Comparison of ENCODE assay signal across 1 cellular context in the genomic region with DNA sequence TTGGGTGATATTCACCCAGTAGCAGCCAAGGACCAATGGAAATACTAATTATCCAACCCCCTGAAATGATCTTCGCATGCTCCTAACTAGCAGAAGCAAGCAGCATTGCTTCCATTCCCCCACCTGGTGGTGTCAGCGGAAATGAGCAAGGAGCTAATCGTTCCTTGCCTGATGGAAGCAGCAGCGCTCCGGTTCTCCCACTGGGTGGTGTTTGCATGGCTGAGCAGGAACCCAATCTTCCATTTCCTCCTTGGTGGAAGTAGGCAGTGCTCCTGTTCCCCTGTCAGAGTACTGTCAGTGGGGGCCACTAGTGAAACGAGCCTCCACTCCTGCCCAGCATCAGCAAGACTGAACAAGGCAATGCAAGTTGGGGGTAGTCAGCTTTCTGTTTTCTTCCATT.
TF ChIP-seq lines count a peak whose summit lies in the region.

No MANE protein-coding gene starts in this region.

TF ChIP-seq in GM23338, 12 proteins besides CTCF, POLR2A, EP300 and RAD21 (continued from another document):
- TF ChIP-seq ZNF114 (CRISPR knock-in tag; IDR thresholded peaks at IDR 0.05) (peak; percentile 16; the same call in 1 of the 2 replicates), STAT1 (IDR thresholded peaks at IDR 0.05; ENCODE audit: unreplicated experiment) (no peak)
- TF ChIP-seq, protein P1, sequence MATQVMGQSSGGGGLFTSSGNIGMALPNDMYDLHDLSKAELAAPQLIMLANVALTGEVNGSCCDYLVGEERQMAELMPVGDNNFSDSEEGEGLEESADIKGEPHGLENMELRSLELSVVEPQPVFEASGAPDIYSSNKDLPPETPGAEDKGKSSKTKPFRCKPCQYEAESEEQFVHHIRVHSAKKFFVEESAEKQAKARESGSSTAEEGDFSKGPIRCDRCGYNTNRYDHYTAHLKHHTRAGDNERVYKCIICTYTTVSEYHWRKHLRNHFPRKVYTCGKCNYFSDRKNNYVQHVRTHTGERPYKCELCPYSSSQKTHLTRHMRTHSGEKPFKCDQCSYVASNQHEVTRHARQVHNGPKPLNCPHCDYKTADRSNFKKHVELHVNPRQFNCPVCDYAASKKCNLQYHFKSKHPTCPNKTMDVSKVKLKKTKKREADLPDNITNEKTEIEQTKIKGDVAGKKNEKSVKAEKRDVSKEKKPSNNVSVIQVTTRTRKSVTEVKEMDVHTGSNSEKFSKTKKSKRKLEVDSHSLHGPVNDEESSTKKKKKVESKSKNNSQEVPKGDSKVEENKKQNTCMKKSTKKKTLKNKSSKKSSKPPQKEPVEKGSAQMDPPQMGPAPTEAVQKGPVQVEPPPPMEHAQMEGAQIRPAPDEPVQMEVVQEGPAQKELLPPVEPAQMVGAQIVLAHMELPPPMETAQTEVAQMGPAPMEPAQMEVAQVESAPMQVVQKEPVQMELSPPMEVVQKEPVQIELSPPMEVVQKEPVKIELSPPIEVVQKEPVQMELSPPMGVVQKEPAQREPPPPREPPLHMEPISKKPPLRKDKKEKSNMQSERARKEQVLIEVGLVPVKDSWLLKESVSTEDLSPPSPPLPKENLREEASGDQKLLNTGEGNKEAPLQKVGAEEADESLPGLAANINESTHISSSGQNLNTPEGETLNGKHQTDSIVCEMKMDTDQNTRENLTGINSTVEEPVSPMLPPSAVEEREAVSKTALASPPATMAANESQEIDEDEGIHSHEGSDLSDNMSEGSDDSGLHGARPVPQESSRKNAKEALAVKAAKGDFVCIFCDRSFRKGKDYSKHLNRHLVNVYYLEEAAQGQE (IDR thresholded peaks at IDR 0.05; ENCODE audit: unreplicated experiment) = no peak
